Comparison of ENCODE assay signal across 21 cellular contexts in the genomic region with DNA sequence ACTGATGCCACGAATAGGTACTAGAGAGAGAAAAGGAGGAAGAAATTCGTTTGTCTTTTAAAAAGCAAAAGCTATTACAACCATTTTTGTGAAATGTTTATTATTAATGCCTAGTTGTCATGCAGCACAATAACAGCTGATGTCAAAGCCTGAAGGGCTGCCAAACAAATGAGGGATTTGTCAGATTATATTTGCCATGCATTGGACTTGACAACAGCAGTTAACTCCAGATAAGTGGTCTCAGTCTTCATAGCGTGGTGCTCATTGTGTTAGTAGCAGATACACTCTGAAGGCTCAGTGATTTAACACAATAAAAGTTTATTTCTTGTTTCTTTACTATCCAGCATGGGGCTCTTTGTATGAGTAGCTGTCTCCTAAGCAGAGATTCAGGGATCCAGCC.
"Had no signal": no experiment of that assay in that cellular context is flagged by ENCODE, and none has a peak within 500 bp of the region (broad histone marks: within the 10 kb centered on the region; RNA-seq: fewer than 3 reads in every experiment).

No MANE protein-coding gene starts in this region.

- H3K4me3 Mint-ChIP-seq: activated CD8-positive, alpha-beta T cell treated with anti-CD3 and anti-CD28 coated beads for 36 hours; activated naive CD4-positive, alpha-beta T cell treated with anti-CD3 and anti-CD28 coated beads for 36 hours; activated naive CD8-positive, alpha-beta T cell treated with anti-CD3 and anti-CD28 coated beads, Interleukin-2, amount 50 U/mL, for 24 hours; activated T-helper 1 cell treated with anti-CD3 and anti-CD28 coated beads, Interleukin-12 subunit alpha, Interleukin-12 subunit beta, Interleukin-2, Interleukin-4 antibody, amounts not matched to agents 30 ng/mL and 10 ng/mL and 1 ng/mL, durations not matched to agents 14 hours and 24 hours and 36 hours; naive thymus-derived CD4-positive, alpha-beta T cell; WTC11 had no signal

- H3K4me3 ChIP-seq: left lung, psoas muscle, right lobe of liver, smooth muscle cell, upper lobe of right lung had no signal

- H3K27ac Mint-ChIP-seq: activated CD8-positive, alpha-beta T cell treated with anti-CD3 and anti-CD28 coated beads for 36 hours; activated naive CD4-positive, alpha-beta T cell treated with anti-CD3 and anti-CD28 coated beads for 36 hours; activated naive CD8-positive, alpha-beta T cell treated with anti-CD3 and anti-CD28 coated beads, Interleukin-2, amount 50 U/mL, for 24 hours; activated T-helper 1 cell treated with anti-CD3 and anti-CD28 coated beads, Interleukin-12 subunit alpha, Interleukin-12 subunit beta, Interleukin-2, Interleukin-4 antibody, amounts not matched to agents 30 ng/mL and 10 ng/mL and 1 ng/mL, durations not matched to agents 14 hours and 24 hours and 36 hours; naive thymus-derived CD4-positive, alpha-beta T cell had no signal

- DNase-seq: activated CD4-positive, alpha-beta T cell treated with anti-CD3 and anti-CD28 coated beads for 48 hours; activated CD8-positive, alpha-beta memory T cell treated with anti-CD3 and anti-CD28 coated beads, Interleukin-2, amount 50 U/mL, for 4 hours; activated CD8-positive, alpha-beta T cell treated with anti-CD3 and anti-CD28 coated beads for 36 hours; activated naive CD4-positive, alpha-beta T cell treated with anti-CD3 and anti-CD28 coated beads for 36 hours; activated naive CD8-positive, alpha-beta T cell treated with anti-CD3 and anti-CD28 coated beads, Interleukin-2, amount 50 U/mL, for 24 hours; aorta; hippocampal formation; kidney; left lung; mammary epithelial cell; naive thymus-derived CD4-positive, alpha-beta T cell; psoas muscle; right lobe of liver; stimulated activated CD4-positive, alpha-beta T cell treated with anti-CD3 and anti-CD28 coated beads, Interleukin-4, amount 100 ng/mL, for 4 hours; stimulated activated CD8-positive, alpha-beta memory T cell treated with anti-CD3 and anti-CD28 coated beads, Interleukin-4, amount 100 ng/mL, for 48 hours; stimulated activated naive CD8-positive, alpha-beta T cell treated with anti-CD3 and anti-CD28 coated beads, Interleukin-15, Interleukin-2, amounts not matched to agents 100 U/mL and 50 U/mL, for 24 hours; SW 1271; upper lobe of right lung had no signal

- H3K4me2 ChIP-seq: smooth muscle cell had no signal

- H3K9me3 ChIP-seq: psoas muscle, right lobe of liver, upper lobe of right lung had no signal

- ATAC-seq: activated CD8-positive, alpha-beta T cell treated with anti-CD3 and anti-CD28 coated beads for 36 hours; activated naive CD8-positive, alpha-beta T cell treated with anti-CD3 and anti-CD28 coated beads, Interleukin-2, amount 50 U/mL, for 24 hours; left lung; naive thymus-derived CD4-positive, alpha-beta T cell; psoas muscle; right lobe of liver; stimulated activated naive CD8-positive, alpha-beta T cell treated with anti-CD3 and anti-CD28 coated beads, Interleukin-15, Interleukin-2, amounts not matched to agents 100 U/mL and 50 U/mL, for 24 hours; upper lobe of right lung; WTC11 had no signal

- H3K36me3 ChIP-seq: left lung, right lobe of liver, upper lobe of right lung had no signal

- H3K27me3 ChIP-seq: left lung, right lobe of liver, upper lobe of right lung had no signal

- H3K27ac ChIP-seq: left lung, psoas muscle, right lobe of liver, upper lobe of right lung had no signal

- H3K27me3 Mint-ChIP-seq: activated CD8-positive, alpha-beta T cell treated with anti-CD3 and anti-CD28 coated beads for 36 hours; activated naive CD8-positive, alpha-beta T cell treated with anti-CD3 and anti-CD28 coated beads, Interleukin-2, amount 50 U/mL, for 24 hours had no signal
